9 cellular contexts compared by ENCODE assay signal in genomic region chr7:141976524-141977245, GRCh38. TPM values are rescaled to one million over a fixed set of nuclear protein-coding genes. Genes with fewer than 3 reads are reported as not detected.
DNase-seq lines count a peak whose midpoint lies in the region; ATAC-seq and TF ChIP-seq lines count a peak whose summit lies in the region.
"Had no signal": no experiment of that assay in that cellular context is flagged by ENCODE, and none has a peak within 500 bp of the region (broad histone marks: within the 10 kb centered on the region; RNA-seq: fewer than 3 reads in every experiment).

No MANE protein-coding gene starts in this region.

- H3K27ac ChIP-seq in SK-N-SH (ENCODE audit: low read depth in 2 of 2, low read length in 1 of 2) (no peak overlapping the region), OCI-LY1 (ENCODE audit: low read depth, low read length, poor library complexity, severe bottlenecking) (no peak overlapping the region), colonic mucosa (no peak overlapping the region), parathyroid adenoma (no peak overlapping the region)
- H3K27ac ChIP-seq: suprapubic skin had no signal

- H3K27me3 ChIP-seq in SK-N-SH (ENCODE audit: insufficient read depth) (peaks cover 5% of the 10 kb centered on the region; the same call in 1 of the 2 replicates), OCI-LY1 (ENCODE audit: insufficient read depth, low read length) (no peaks in the 10 kb centered on the region), colonic mucosa (no peaks in the 10 kb centered on the region), parathyroid adenoma (ENCODE audit: control insufficient read depth, insufficient read depth, low read length) (no peaks in the 10 kb centered on the region)
- H3K27me3 ChIP-seq: suprapubic skin had no signal

- CTCF ChIA-PET in SK-N-SH (lab: Yijun Ruan, JAX), result interaction anchor here (0.6 to 4.7 kb wide), 60 partner anchors 9 to 1085 kb away, joined by 3 to 43 read pairs (median 4); partner anchors contain the start of genes MGAM, MGAM2 and TAS2R3

- H3K4me2 ChIP-seq in SK-N-SH (peak overlapping the region; percentile 78), OCI-LY1 (ENCODE audit: low read length) (peak overlapping the region; percentile 43; the same call in 1 of the 2 replicates), parathyroid adenoma (ENCODE audit: low read length) (peak overlapping the region; percentile 88)

- intact Hi-C loops in colonic mucosa (cut with DNase I), result loop anchor here (5.0 kb wide), 2 partner anchors 51 to 326 kb away; no protein-coding TSS in a partner anchor
- intact Hi-C loops in mucosa of descending colon (cut with DNase I, micrococcal nuclease), result loop anchor here in 1 of 2 donors (5.0 kb wide), 1 partner anchor 211 kb away; no protein-coding TSS in a partner anchor

- TF ChIP-seq CTCF in SK-N-SH (IDR thresholded peaks at IDR 0.05) (no peak), OCI-LY1 (IDR thresholded peaks at IDR 0.05; ENCODE audit: low read length) (no peak; the same call in 1 of the 2 replicates), colonic mucosa (IDR thresholded peaks at IDR 0.05) (peak; percentile 3), parathyroid adenoma (IDR thresholded peaks at IDR 0.05) (no peak), mucosa of descending colon (IDR thresholded peaks at IDR 0.05) (no peak)

- no peaks in the 10 kb centered on the region for H3K36me3 ChIP-seq in SK-N-SH (replicated peaks in 1 of 2; ENCODE audit: control insufficient read depth in 1 of 2, insufficient read depth in 2 of 2, low read length in 1 of 2)
- H3K36me3 ChIP-seq in OCI-LY1 (ENCODE audit: insufficient read depth, low read length), result no peaks in the 10 kb centered on the region
- H3K36me3 ChIP-seq in colonic mucosa, result no peaks in the 10 kb centered on the region
- no peaks in the 10 kb centered on the region for H3K36me3 ChIP-seq in parathyroid adenoma (ENCODE audit: control insufficient read depth, insufficient read depth, low read length)
- H3K36me3 ChIP-seq in mucosa of descending colon (ENCODE audit: low read depth), result no peaks in the 10 kb centered on the region
- H3K36me3 ChIP-seq: suprapubic skin had no signal

- DNase-seq in SK-N-SH (no peak), colonic mucosa (no peak), anterior cingulate cortex (lab: John Stamatoyannopoulos, UW) (no peak), mucosa of descending colon (no peak)

- H4K20me1 ChIP-seq in SK-N-SH (ENCODE audit: insufficient read depth) (no peaks in the 10 kb centered on the region), OCI-LY1 (ENCODE audit: insufficient read depth, low read length) (no peaks in the 10 kb centered on the region)

- no peaks in the 10 kb centered on the region for H3K9me2 ChIP-seq in SK-N-SH
- no peaks in the 10 kb centered on the region for H3K9me2 ChIP-seq in OCI-LY1 (ENCODE audit: low read depth, low read length)

- no peak for TF ChIP-seq RAD21 in SK-N-SH (IDR thresholded peaks at IDR 0.05; ENCODE audit: low read length)

- H3K9ac ChIP-seq in SK-N-SH, result no peak overlapping the region
- H3K9ac ChIP-seq in OCI-LY1 (ENCODE audit: low read length), result no peak overlapping the region
- H3K9ac ChIP-seq in colonic mucosa (ENCODE audit: low read depth in 2 of 2, low read length in 2 of 2), result no peak overlapping the region
- H3K9ac ChIP-seq in parathyroid adenoma, result no peak overlapping the region

- WGBS in SK-N-SH (ENCODE audit: low lambda C conversion rate), result 29% methylated on average over 11 of the region's 11 CpGs

- peaks cover 4% of the 10 kb centered on the region in 2 experiments; a peak in 1 of 4 replicates for H3K4me1 ChIP-seq in SK-N-SH (ENCODE audit: control insufficient read depth in 1 of 2, insufficient read depth in 2 of 2, low read depth in 1 of 2, low read length in 1 of 2)
- peaks cover 7% of the 10 kb centered on the region for H3K4me1 ChIP-seq in OCI-LY1 (ENCODE audit: insufficient read depth, low read length, severe bottlenecking)
- no peaks in the 10 kb centered on the region for H3K4me1 ChIP-seq in colonic mucosa
- H3K4me1 ChIP-seq in parathyroid adenoma, result no peaks in the 10 kb centered on the region
- peaks cover 2% of the 10 kb centered on the region for H3K4me1 ChIP-seq in mucosa of descending colon (ENCODE audit: low read depth)
- H3K4me1 ChIP-seq: suprapubic skin had no signal

- H3K4me3 ChIP-seq in SK-N-SH (ENCODE audit: low read depth in 2 of 2, low read length in 1 of 2), result peak overlapping the region in 1 of 2 experiments; percentile 60; a peak in 2 of 4 replicates
- H3K4me3 ChIP-seq in OCI-LY1 (ENCODE audit: low read depth, low read length, poor library complexity, severe bottlenecking), result no peak overlapping the region
- H3K4me3 ChIP-seq in colonic mucosa, result no peak overlapping the region
- peak overlapping the region; percentile 47 for H3K4me3 ChIP-seq in parathyroid adenoma (ENCODE audit: low read depth, low read length)
- H3K4me3 ChIP-seq in mucosa of descending colon, result no peak overlapping the region

- no peaks in the 10 kb centered on the region for H3F3A ChIP-seq in SK-N-SH (replicated peaks; ENCODE audit: insufficient read depth)
- no peaks in the 10 kb centered on the region for H3F3A ChIP-seq in OCI-LY1 (ENCODE audit: insufficient read depth, low read length)

- H3K9me3 ChIP-seq in SK-N-SH (no peaks in the 10 kb centered on the region), OCI-LY1 (ENCODE audit: low read length) (no peaks in the 10 kb centered on the region), colonic mucosa (no peaks in the 10 kb centered on the region), parathyroid adenoma (ENCODE audit: control insufficient read depth, low read length) (no peaks in the 10 kb centered on the region), mucosa of descending colon (no peaks in the 10 kb centered on the region)
- H3K9me3 ChIP-seq: suprapubic skin had no signal

- POLR2A ChIA-PET in SK-N-SH (lab: Yijun Ruan, JAX), result no interaction called here

- no peak for TF ChIP-seq EP300 in SK-N-SH (IDR thresholded peaks at IDR 0.05; ENCODE audit: borderline replicate concordance in 1 of 2, low read depth in 1 of 2, low read length in 1 of 2)

- H2AFZ ChIP-seq in SK-N-SH (ENCODE audit: low read depth), result peak overlapping the region; percentile 89
- no peak overlapping the region for H2AFZ ChIP-seq in OCI-LY1 (ENCODE audit: low read length)
- H2AFZ ChIP-seq in parathyroid adenoma, result peak overlapping the region; percentile 88

- no peak; the same call in 2 of the 3 replicates for ATAC-seq in SK-N-SH treated with all-trans-retinoic acid at 6 μM for 48 hours
- ATAC-seq in GM18909 (IDR thresholded peaks at IDR 0.05; ENCODE audit: poor library complexity, unreplicated experiment), result no peak
- ATAC-seq in mucosa of descending colon, result no peak

- no peaks in the 10 kb centered on the region for H3K79me2 ChIP-seq in SK-N-SH (ENCODE audit: insufficient read depth)
- no peaks in the 10 kb centered on the region for H3K79me2 ChIP-seq in OCI-LY1 (ENCODE audit: insufficient read depth, low read length)
- no peaks in the 10 kb centered on the region for H3K79me2 ChIP-seq in parathyroid adenoma

TF ChIP-seq in SK-N-SH, 30 proteins besides CTCF, POLR2A, EP300 and RAD21:
- no peak for TF ChIP-seq GABPA (IDR thresholded peaks at IDR 0.05; ENCODE audit: low read depth)

TF ChIP-seq in SK-N-SH treated with all-trans-retinoic acid at 6 μM for 48 hours, 23 proteins besides CTCF, POLR2A, EP300 and RAD21 (continues in another document):
- TF ChIP-seq CREB5 (CRISPR knock-in tag; IDR thresholded peaks at IDR 0.05; ENCODE audit: low read depth) (no peak), ESRRG (CRISPR knock-in tag; IDR thresholded peaks at IDR 0.05) (no peak), ZFP3 (CRISPR knock-in tag; IDR thresholded peaks at IDR 0.05) (no peak), BACH2 (CRISPR knock-in tag; IDR thresholded peaks at IDR 0.05; ENCODE audit: borderline replicate concordance) (no peak), POU6F1 (CRISPR knock-in tag; IDR thresholded peaks at IDR 0.05; ENCODE audit: borderline replicate concordance, low read depth) (no peak), TCF4 (CRISPR knock-in tag; IDR thresholded peaks at IDR 0.05; ENCODE audit: borderline replicate concordance) (no peak), CSDC2 (CRISPR knock-in tag; IDR thresholded peaks at IDR 0.05) (no peak)

RNA-seq across cellular contexts. Expression of gene TAS2R38, which starts 3.1 kb away (rescaled TPM):
- polyA plus RNA-seq in SK-N-SH (2012; rRNA removed), result 0.23 and 0.42 TPM in 2 replicates
- polyA plus RNA-seq in SK-N-SH (2012; cell fraction: cytosol; rRNA removed), result 0.04 TPM in 1 of 2 replicates, not detected in the other
- 2.4 and 2.8 TPM in 2 replicates for polyA plus RNA-seq in SK-N-SH (2012; cell fraction: nucleus; rRNA removed)
- total RNA-seq in colonic mucosa, result not detected
- under 1 TPM in 1 of 3 donors, not detected in 2; 0.35 TPM for total RNA-seq in mucosa of descending colon
- total RNA-seq: suprapubic skin had no signal

RNA-seq across cellular contexts. Expression of gene MGAM, which starts 19.0 kb away (rescaled TPM):
- polyA plus RNA-seq in SK-N-SH (2012; rRNA removed), result 0.46 and 0.65 TPM in 2 replicates
- 0.36 and 0.63 TPM in 2 replicates for polyA plus RNA-seq in SK-N-SH (2012; cell fraction: cytosol; rRNA removed)
- polyA plus RNA-seq in SK-N-SH (2012; cell fraction: nucleus; rRNA removed), result 0.59 and 1.2 TPM in 2 replicates
- 1 to 10 TPM; 1.5 to 3.3 TPM for total RNA-seq in colonic mucosa
- 1 to 10 TPM; 1.7 to 3.0 (median 1.8) TPM for total RNA-seq in mucosa of descending colon

RNA-seq across cellular contexts. Expression of gene CLEC5A, which starts 29.9 kb away (rescaled TPM):
- polyA plus RNA-seq in SK-N-SH (2012; rRNA removed), result not detected in 2 replicates
- not detected in 2 replicates for polyA plus RNA-seq in SK-N-SH (2012; cell fraction: cytosol; rRNA removed)
- polyA plus RNA-seq in SK-N-SH (2012; cell fraction: nucleus; rRNA removed), result not detected in 2 replicates
- total RNA-seq in colonic mucosa (under 1 TPM in 1 of 2 donors, not detected in 1; 0.27 TPM), mucosa of descending colon (under 1 TPM in 2 of 3 donors, not detected in 1; 0.38 to 0.41 TPM)
